ENCODE assay signal across 10 cellular contexts in the genomic region with DNA sequence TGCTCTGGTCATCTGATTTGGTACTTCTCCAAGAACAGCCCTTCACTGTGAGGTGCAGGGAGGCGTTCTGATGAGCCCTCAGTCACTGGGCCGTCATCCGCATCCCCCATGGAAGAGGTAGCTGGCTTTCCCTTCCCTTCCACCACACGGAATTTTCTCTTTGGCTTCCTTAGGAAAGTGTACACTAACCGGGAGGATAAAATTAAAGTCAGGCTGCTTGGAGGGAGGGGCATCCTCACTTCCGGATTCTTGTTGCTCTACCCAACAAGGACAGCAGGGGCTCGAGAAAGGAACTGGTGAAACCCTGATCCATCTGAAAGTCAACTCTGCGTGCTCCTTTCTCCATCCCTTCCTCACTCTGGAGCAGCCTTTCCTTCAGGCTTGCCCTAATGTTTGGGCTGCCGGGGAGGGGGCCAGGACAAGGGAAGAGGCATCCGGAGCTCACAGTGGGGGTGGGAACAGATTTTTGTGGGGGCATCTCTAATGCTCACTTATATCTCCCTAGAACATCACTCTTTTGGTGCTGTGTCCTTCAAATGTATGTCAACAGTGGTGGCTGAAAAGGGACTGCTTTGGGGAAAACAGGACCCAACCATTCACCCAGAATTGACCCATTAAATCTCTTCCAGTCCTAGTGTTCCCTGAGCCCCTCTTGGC.
A peak's percentile ranks its signal among the peaks of the same experiment; 100 is the strongest.
DNase-seq lines count a peak whose midpoint lies in the region; FAIRE-seq and TF ChIP-seq lines count a peak whose summit lies in the region.
"Had no signal": no experiment of that assay in that cellular context is flagged by ENCODE, and none has a peak within 500 bp of the region (broad histone marks: within the 10 kb centered on the region; RNA-seq: fewer than 3 reads in every experiment).

No MANE protein-coding gene starts in this region.

- intact Hi-C loops in A673 (cut with micrococcal nuclease; ENCODE audit: unreplicated experiment) = no loop called here

- FAIRE-seq in GM12891 (lab: Jason Lieb, UNC) = no peak
- FAIRE-seq: A204.1 had no signal

- H3K27ac ChIP-seq in A673 (ENCODE audit: low read depth, low read length, poor library complexity, severe bottlenecking) = no peak overlapping the region
- H3K27ac ChIP-seq: adrenal gland had no signal

- no peaks in the 10 kb centered on the region for H3K4me1 ChIP-seq in A673 (ENCODE audit: insufficient read depth, low read length, poor library complexity, severe bottlenecking)

- CTCF ChIA-PET in A673 (lab: Charles Lee) = no interaction called here

- H3K4me3 ChIP-seq in A673 (ENCODE audit: low read depth, low read length, poor library complexity, severe bottlenecking) = no peak overlapping the region
- H3K4me3 ChIP-seq: adrenal gland had no signal

- TF ChIP-seq CTCF in A673 (conservative IDR thresholded peaks at IDR 0.05; ENCODE audit: low read depth, low read length) (no peak), GM10266 (IDR thresholded peaks at IDR 0.05; ENCODE audit: control insufficient read depth, insufficient read depth, low read depth, missing control alignments) (no peak)

- no peak for TF ChIP-seq POLR2A in GM12891 (IDR thresholded peaks at IDR 0.05; ENCODE audit: low read depth, low read length)

- BruUV-seq in A673 (replicated peaks; lab: Mats Ljungman, UMichigan) = no TSS peak

- H3K9me3 ChIP-seq in A673 (ENCODE audit: low read depth, low read length, poor library complexity, severe bottlenecking) = no peaks in the 10 kb centered on the region
- H3K9me3 ChIP-seq: adrenal gland had no signal

- no peaks in the 10 kb centered on the region for H3K36me3 ChIP-seq in A673 (ENCODE audit: insufficient read depth, low read length, poor library complexity, severe bottlenecking)
- H3K36me3 ChIP-seq: adrenal gland had no signal

- H3K27me3 ChIP-seq in A673 (replicated peaks; ENCODE audit: insufficient read depth, low read depth, low read length, poor library complexity) = peaks cover 24% of the 10 kb centered on the region

- POLR2A ChIA-PET in A673 (lab: Charles Lee; ENCODE audit: low non-redundant PET) = no interaction called here

- peak; percentile 28 for DNase-seq in DMS53 (lab: John Stamatoyannopoulos, UW)
- DNase-seq in DMS53 treated with DMSO at 0.1 percent for 48 hours (lab: John Stamatoyannopoulos, UW; ENCODE audit: unreplicated experiment) = no peak
- no peak for DNase-seq in GM12891 (ENCODE audit: insufficient read length, low spot score)
- peak; percentile 50 for DNase-seq in UCSD-AML1 (lab: John Stamatoyannopoulos, UW; ENCODE audit: unreplicated experiment)
- DNase-seq in iPS-NIHi7 (ENCODE audit: extremely low spot score) = peak; percentile 63
- no peak for DNase-seq in A673 (ENCODE audit: low spot score)
- no peak for DNase-seq in GM10266 (ENCODE audit: extremely low spot score)
- DNase-seq in NCI-H2029 (lab: John Stamatoyannopoulos, UW) = no peak
- DNase-seq: adrenal gland had no signal

TF ChIP-seq in GM12891, 5 proteins besides CTCF, POLR2A, EP300 and RAD21:
- 0 out of 2 replicates have a peak, but pooled peaks have one; percentile 16 for TF ChIP-seq SPI1 (IDR thresholded peaks at IDR 0.05; ENCODE audit: low read depth, low read length)
- no peak for TF ChIP-seq POU2F2 (IDR thresholded peaks at IDR 0.05; ENCODE audit: low read depth, low read length)

Comparison
In these comparisons a context has a peak if more than half of its experiments do, and no peak if none do; other contexts are left out.
1. DNase-seq: peak in DMS53 (single experiment), UCSD-AML1 (single experiment) and iPS-NIHi7 (single experiment); none in DMS53 treated with DMSO at 0.1 percent for 48 hours (single experiment), GM12891 (single experiment), A673 (single experiment), GM10266 (single experiment) and NCI-H2029 (single experiment).